8 cellular contexts compared by ENCODE assay signal in genomic region chr7:142385528-142386340, GRCh38.
A peak's percentile ranks its signal among the peaks of the same experiment; 100 is the strongest.
DNase-seq lines count a peak whose midpoint lies in the region; ATAC-seq, FAIRE-seq and TF ChIP-seq lines count a peak whose summit lies in the region.

No MANE protein-coding gene starts in this region.

- peak; percentile 48 for TF ChIP-seq CTCF in mesothelial cell of epicardium (IDR thresholded peaks at IDR 0.05; ENCODE audit: unreplicated experiment)

- peaks cover 27% of the 10 kb centered on the region for H3K4me1 Mint-ChIP-seq in T-helper 17 cell
- H3K4me1 Mint-ChIP-seq in mesothelial cell of epicardium = peaks cover 15% of the 10 kb centered on the region

- DNase-seq in activated effector memory CD4-positive, alpha-beta T cell treated with anti-CD3 and anti-CD28 coated beads, Interleukin-2, amount 50 U/mL, for 16 hours = peak; percentile 71
- no peak for DNase-seq in activated effector memory CD4-positive, alpha-beta T cell treated with Interleukin-2 at 50 U/mL for 16 hours
- DNase-seq in HCEC 1CT (peak; percentile 70), M059J (ENCODE audit: low read depth) (peak; percentile 77), T-helper 17 cell (peak in 1 of 3 donors; percentile 9), dermis microvascular lymphatic vessel endothelial cell (ENCODE audit: low read depth in 2 of 2) (peak; percentile 42 to 71), mesothelial cell of epicardium (ENCODE audit: low spot score in 2 of 2, unreplicated experiment in 2 of 2) (no peak), urothelium cell line (ENCODE audit: low spot score) (peak; percentile 37)

- H3K9me3 Mint-ChIP-seq in mesothelial cell of epicardium = no peaks in the 10 kb centered on the region

- H3K36me3 Mint-ChIP-seq in T-helper 17 cell (ENCODE audit: low read depth) (no peaks in the 10 kb centered on the region), mesothelial cell of epicardium (no peaks in the 10 kb centered on the region)

- H3K4me3 Mint-ChIP-seq in T-helper 17 cell (peak overlapping the region; percentile 86), mesothelial cell of epicardium (no peak overlapping the region)

- FAIRE-seq in urothelium cell line (lab: Jason Lieb, UNC) = no peak

- H3K27me3 Mint-ChIP-seq in T-helper 17 cell (peaks cover 6% of the 10 kb centered on the region), mesothelial cell of epicardium (ENCODE audit: low read depth) (no peaks in the 10 kb centered on the region)

- H3K9me3 ChIP-seq in T-helper 17 cell (ENCODE audit: control insufficient read depth, low read length, poor library complexity, severe bottlenecking) = no peaks in the 10 kb centered on the region

- H3K27ac Mint-ChIP-seq in T-helper 17 cell (peak overlapping the region; percentile 85), mesothelial cell of epicardium (no peak overlapping the region)

- peak; percentile 73 for ATAC-seq in T-helper 17 cell

Comparison
In these comparisons a context has a peak if more than half of its experiments do, and no peak if none do; other contexts are left out.
1. DNase-seq: peak in activated effector memory CD4-positive, alpha-beta T cell treated with anti-CD3 and anti-CD28 coated beads, Interleukin-2, amount 50 U/mL, for 16 hours (single experiment), HCEC 1CT (single experiment), M059J (single experiment), dermis microvascular lymphatic vessel endothelial cell (2 of 2) and urothelium cell line (single experiment); none in activated effector memory CD4-positive, alpha-beta T cell treated with Interleukin-2 at 50 U/mL for 16 hours (single experiment) and mesothelial cell of epicardium (0 of 2).